ENCODE assay signal across 1 cellular context in genomic region chr17:50094753-50095616, GRCh38.
TF ChIP-seq lines count a peak whose summit lies in the region.

TSS of gene PDK2 (plus strand) at chr17:50095351. CDS start at chr17:50095436, 85 bp downstream.

TF ChIP-seq in GM12878, 131 proteins besides CTCF, POLR2A, EP300 and RAD21 (continued from another document):
- no peak for TF ChIP-seq ZNF687 (IDR thresholded peaks at IDR 0.05)
- no peak for TF ChIP-seq SMAD1 (IDR thresholded peaks at IDR 0.05; ENCODE audit: low read depth, partially characterized antibody)
- no peak for TF ChIP-seq ZBTB11 (CRISPR knock-in tag; IDR thresholded peaks at IDR 0.05)
- TF ChIP-seq BCLAF1 (IDR thresholded peaks at IDR 0.05), result no peak
- TF ChIP-seq, protein P1, sequence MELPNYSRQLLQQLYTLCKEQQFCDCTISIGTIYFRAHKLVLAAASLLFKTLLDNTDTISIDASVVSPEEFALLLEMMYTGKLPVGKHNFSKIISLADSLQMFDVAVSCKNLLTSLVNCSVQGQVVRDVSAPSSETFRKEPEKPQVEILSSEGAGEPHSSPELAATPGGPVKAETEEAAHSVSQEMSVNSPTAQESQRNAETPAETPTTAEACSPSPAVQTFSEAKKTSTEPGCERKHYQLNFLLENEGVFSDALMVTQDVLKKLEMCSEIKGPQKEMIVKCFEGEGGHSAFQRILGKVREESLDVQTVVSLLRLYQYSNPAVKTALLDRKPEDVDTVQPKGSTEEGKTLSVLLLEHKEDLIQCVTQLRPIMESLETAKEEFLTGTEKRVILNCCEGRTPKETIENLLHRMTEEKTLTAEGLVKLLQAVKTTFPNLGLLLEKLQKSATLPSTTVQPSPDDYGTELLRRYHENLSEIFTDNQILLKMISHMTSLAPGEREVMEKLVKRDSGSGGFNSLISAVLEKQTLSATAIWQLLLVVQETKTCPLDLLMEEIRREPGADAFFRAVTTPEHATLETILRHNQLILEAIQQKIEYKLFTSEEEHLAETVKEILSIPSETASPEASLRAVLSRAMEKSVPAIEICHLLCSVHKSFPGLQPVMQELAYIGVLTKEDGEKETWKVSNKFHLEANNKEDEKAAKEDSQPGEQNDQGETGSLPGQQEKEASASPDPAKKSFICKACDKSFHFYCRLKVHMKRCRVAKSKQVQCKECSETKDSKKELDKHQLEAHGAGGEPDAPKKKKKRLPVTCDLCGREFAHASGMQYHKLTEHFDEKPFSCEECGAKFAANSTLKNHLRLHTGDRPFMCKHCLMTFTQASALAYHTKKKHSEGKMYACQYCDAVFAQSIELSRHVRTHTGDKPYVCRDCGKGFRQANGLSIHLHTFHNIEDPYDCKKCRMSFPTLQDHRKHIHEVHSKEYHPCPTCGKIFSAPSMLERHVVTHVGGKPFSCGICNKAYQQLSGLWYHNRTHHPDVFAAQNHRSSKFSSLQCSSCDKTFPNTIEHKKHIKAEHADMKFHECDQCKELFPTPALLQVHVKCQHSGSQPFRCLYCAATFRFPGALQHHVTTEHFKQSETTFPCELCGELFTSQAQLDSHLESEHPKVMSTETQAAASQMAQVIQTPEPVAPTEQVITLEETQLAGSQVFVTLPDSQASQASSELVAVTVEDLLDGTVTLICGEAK (IDR thresholded peaks at IDR 0.05; ENCODE audit: borderline replicate concordance), result peak; percentile 52; the same call in 1 of the 2 replicates
- no peak for TF ChIP-seq CUX1 (IDR thresholded peaks at IDR 0.05; ENCODE audit: insufficient replicate concordance, low read depth, low read length)
- 0 out of 2 replicates have a peak, but pooled peaks have one; percentile 0 for TF ChIP-seq WRNIP1 (IDR thresholded peaks at IDR 0.05; ENCODE audit: borderline replicate concordance, low read depth, low read length)
- TF ChIP-seq, protein P2, sequence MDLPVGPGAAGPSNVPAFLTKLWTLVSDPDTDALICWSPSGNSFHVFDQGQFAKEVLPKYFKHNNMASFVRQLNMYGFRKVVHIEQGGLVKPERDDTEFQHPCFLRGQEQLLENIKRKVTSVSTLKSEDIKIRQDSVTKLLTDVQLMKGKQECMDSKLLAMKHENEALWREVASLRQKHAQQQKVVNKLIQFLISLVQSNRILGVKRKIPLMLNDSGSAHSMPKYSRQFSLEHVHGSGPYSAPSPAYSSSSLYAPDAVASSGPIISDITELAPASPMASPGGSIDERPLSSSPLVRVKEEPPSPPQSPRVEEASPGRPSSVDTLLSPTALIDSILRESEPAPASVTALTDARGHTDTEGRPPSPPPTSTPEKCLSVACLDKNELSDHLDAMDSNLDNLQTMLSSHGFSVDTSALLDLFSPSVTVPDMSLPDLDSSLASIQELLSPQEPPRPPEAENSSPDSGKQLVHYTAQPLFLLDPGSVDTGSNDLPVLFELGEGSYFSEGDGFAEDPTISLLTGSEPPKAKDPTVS (IDR thresholded peaks at IDR 0.05; ENCODE audit: low read depth, low read length), result no peak
- TF ChIP-seq RELB (IDR thresholded peaks at IDR 0.05; ENCODE audit: low read depth), result peak; percentile 97
- TF ChIP-seq, protein P3, sequence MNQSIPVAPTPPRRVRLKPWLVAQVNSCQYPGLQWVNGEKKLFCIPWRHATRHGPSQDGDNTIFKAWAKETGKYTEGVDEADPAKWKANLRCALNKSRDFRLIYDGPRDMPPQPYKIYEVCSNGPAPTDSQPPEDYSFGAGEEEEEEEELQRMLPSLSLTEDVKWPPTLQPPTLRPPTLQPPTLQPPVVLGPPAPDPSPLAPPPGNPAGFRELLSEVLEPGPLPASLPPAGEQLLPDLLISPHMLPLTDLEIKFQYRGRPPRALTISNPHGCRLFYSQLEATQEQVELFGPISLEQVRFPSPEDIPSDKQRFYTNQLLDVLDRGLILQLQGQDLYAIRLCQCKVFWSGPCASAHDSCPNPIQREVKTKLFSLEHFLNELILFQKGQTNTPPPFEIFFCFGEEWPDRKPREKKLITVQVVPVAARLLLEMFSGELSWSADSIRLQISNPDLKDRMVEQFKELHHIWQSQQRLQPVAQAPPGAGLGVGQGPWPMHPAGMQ (IDR thresholded peaks at IDR 0.05; ENCODE audit: borderline replicate concordance), result no peak
- no peak for TF ChIP-seq MYB (IDR thresholded peaks at IDR 0.05; ENCODE audit: borderline replicate concordance, low read depth, low read length)
- TF ChIP-seq, protein P4, sequence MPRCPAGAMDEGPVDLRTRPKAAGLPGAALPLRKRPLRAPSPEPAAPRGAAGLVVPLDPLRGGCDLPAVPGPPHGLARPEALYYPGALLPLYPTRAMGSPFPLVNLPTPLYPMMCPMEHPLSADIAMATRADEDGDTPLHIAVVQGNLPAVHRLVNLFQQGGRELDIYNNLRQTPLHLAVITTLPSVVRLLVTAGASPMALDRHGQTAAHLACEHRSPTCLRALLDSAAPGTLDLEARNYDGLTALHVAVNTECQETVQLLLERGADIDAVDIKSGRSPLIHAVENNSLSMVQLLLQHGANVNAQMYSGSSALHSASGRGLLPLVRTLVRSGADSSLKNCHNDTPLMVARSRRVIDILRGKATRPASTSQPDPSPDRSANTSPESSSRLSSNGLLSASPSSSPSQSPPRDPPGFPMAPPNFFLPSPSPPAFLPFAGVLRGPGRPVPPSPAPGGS (IDR thresholded peaks at IDR 0.05; ENCODE audit: borderline replicate concordance, insufficient read depth, low read depth, low read length, poor library complexity, severe bottlenecking), result no peak
- TF ChIP-seq TBL1XR1 (IDR thresholded peaks at IDR 0.05; ENCODE audit: low read depth, low read length), result no peak
- TF ChIP-seq ZSCAN29 (IDR thresholded peaks at IDR 0.05), result no peak
- TF ChIP-seq CREM (IDR thresholded peaks at IDR 0.05; ENCODE audit: low read depth), result peak; percentile 49; the same call in 1 of the 2 replicates
TF ChIP-seq in GM12878: peak in this region for 44.
